Comparison of ENCODE assay signal across 7 cellular contexts in the genomic region with DNA sequence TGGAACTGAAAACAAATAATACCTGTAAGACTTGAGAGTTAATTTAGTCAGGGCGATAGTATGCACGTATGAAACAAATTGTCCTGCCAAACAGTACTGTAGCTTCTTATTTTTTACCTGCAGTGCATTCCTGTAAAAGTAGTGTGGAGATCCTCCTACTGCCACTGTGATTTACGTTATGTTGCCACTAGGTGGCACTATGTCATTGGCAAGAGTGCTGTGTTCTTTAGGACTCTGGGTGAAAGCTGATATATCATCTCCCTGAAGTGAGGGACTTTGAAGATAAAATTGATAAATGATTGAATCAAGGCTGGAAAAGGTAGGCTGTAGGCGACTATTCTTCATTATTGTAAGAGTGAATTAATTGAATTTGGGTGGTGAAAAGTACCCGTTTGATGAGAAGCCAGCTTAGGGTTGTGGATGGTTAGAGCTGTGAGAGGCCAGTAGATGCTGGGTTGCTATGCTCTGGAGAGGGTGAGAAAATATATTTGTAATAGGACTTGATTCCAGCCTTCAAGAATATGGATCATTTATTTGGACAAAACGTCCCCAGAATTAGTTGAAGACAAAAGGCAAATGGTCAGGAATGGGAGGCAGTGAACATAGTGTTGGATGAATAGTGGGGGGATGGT. TPM values are rescaled to one million over a fixed set of nuclear protein-coding genes. Genes with fewer than 3 reads are reported as not detected.
DNase-seq lines count a peak whose midpoint lies in the region; ATAC-seq, FAIRE-seq and TF ChIP-seq lines count a peak whose summit lies in the region.
"Not testable (repeated sequence)": the region's sequence is repeated elsewhere in the genome, so short reads cannot be mapped to it uniquely, and the experiment has no call there.

No MANE protein-coding gene starts in this region.

- H3K4me1 Mint-ChIP-seq in HFFc6 (ENCODE audit: low read depth), result not testable (repeated sequence)

- intact Hi-C loops in IMR-90 (cut with micrococcal nuclease); kidney (cut with DNase I): not testable (repeated sequence)

- not testable (repeated sequence) for H2BK15ac ChIP-seq in IMR-90 (ENCODE audit: low read depth, low read length)

- H3K79me1 ChIP-seq in IMR-90 (ENCODE audit: low read depth in 1 of 2, low read length in 2 of 2), result not testable (repeated sequence)

- H3K36me3 Mint-ChIP-seq in HFFc6 (ENCODE audit: low read depth), result not testable (repeated sequence)

- not testable (repeated sequence) for H2BK20ac ChIP-seq in IMR-90 (ENCODE audit: low read depth, low read length)

- H3K4me2 ChIP-seq in IMR-90 (ENCODE audit: low read depth, low read length), result not testable (repeated sequence)

- peak; percentile 39 for TF ChIP-seq RAD21 in IMR-90 (IDR thresholded peaks at IDR 0.05; ENCODE audit: low read length)

- not testable (repeated sequence) for H4K5ac ChIP-seq in IMR-90 (ENCODE audit: low read depth, low read length)

- not testable (repeated sequence) for H3K9me3 ChIP-seq in IMR-90 (ENCODE audit: control insufficient read depth, insufficient read depth, low read length); kidney (ENCODE audit: control insufficient read depth in 1 of 2, low read length in 2 of 2)

- H2BK120ac ChIP-seq in IMR-90 (ENCODE audit: low read depth, low read length), result not testable (repeated sequence)

- not testable (repeated sequence) for H2AFZ ChIP-seq in IMR-90 (replicated peaks; ENCODE audit: low read length, poor library complexity)

- H3K9me1 ChIP-seq in IMR-90 (ENCODE audit: insufficient read depth, low read length), result not testable (repeated sequence)

- BruUV-seq in IMR-90 (replicated peaks; lab: Mats Ljungman, UMichigan), result not testable (repeated sequence)

- not testable (repeated sequence) for H2AK9ac ChIP-seq in IMR-90 (replicated peaks; ENCODE audit: low read depth, low read length, poor library complexity)

- H3K27ac ChIP-seq in IMR-90 (ENCODE audit: insufficient read depth, low read length); kidney (ENCODE audit: low read depth in 2 of 2, low read length in 2 of 2): not testable (repeated sequence)

- not testable (repeated sequence) for TF ChIP-seq POLR2A in IMR-90 (IDR thresholded peaks at IDR 0.05; ENCODE audit: low read depth, low read length)

- TF ChIP-seq CTCF in HFFc6 (IDR thresholded peaks at IDR 0.05), result peak; percentile 57
- 0 out of 2 replicates have a peak, but pooled peaks have one; percentile 21 for TF ChIP-seq CTCF in IMR-90 (conservative IDR thresholded peaks at IDR 0.05; ENCODE audit: low read depth, low read length)
- peak; percentile 19 for TF ChIP-seq CTCF in kidney (IDR thresholded peaks at IDR 0.05; ENCODE audit: borderline replicate concordance, extremely low read depth, insufficient read depth)

- CTCF ChIA-PET in IMR-90 (lab: Yijun Ruan, JAX), result not testable (repeated sequence)

- dilution Hi-C loops in IMR-90 (cut with HindIII; ENCODE audit: low sequenced_read_pairs, unreplicated experiment), result not testable (repeated sequence)

- H3K9ac ChIP-seq in IMR-90 (ENCODE audit: low read depth, low read length); kidney (ENCODE audit: low read length in 2 of 2): not testable (repeated sequence)

- H3K56ac ChIP-seq in IMR-90 (ENCODE audit: extremely low read depth, insufficient read depth, low read length), result not testable (repeated sequence)

- not testable (repeated sequence) for H3K27me3 Mint-ChIP-seq in HFFc6 (ENCODE audit: insufficient read depth)

- H3K23ac ChIP-seq in IMR-90 (ENCODE audit: low read depth, low read length), result not testable (repeated sequence)

- H3K18ac ChIP-seq in IMR-90 (ENCODE audit: low read depth, low read length), result not testable (repeated sequence)

- not testable (repeated sequence) for H4K91ac ChIP-seq in IMR-90 (ENCODE audit: insufficient read depth, low read depth, low read length)

- POLR2A ChIA-PET in IMR-90 (lab: Charles Lee; ENCODE audit: unreplicated experiment), result not testable (repeated sequence)

- not testable (repeated sequence) for H4K20me1 ChIP-seq in IMR-90 (ENCODE audit: insufficient read depth, low read length)

- in situ Hi-C loops in IMR-90 (cut with MboI; ENCODE audit: low sequenced_read_pairs), result not testable (repeated sequence)

- not testable (repeated sequence) for H3K4ac ChIP-seq in IMR-90 (ENCODE audit: low read depth, low read length)

- not testable (repeated sequence) for H3K4me3 Mint-ChIP-seq in HFFc6

- not testable (repeated sequence) for H3K27me3 ChIP-seq in IMR-90 (ENCODE audit: control insufficient read depth, insufficient read depth, low read length)

- DNase-seq in HFFc6, result peak; percentile 50
- not testable (repeated sequence) for DNase-seq in IMR-90, kidney
- peak; percentile 62 for DNase-seq in activated CD8-positive, alpha-beta memory T cell treated with anti-CD3 and anti-CD28 coated beads for 24 hours
- DNase-seq in central memory CD4-positive, alpha-beta T cell, result peak; percentile 35
- DNase-seq in stimulated activated CD4-positive, alpha-beta T cell treated with anti-CD3 and anti-CD28 coated beads, Interleukin-15, amount 100 ng/mL, for 24 hours, result peak; percentile 30

- not testable (repeated sequence) for H2AK5ac ChIP-seq in IMR-90 (ENCODE audit: low read depth, low read length)

- not testable (repeated sequence) for H3K36me3 ChIP-seq in IMR-90 (ENCODE audit: control insufficient read depth, insufficient read depth, low read length); kidney (ENCODE audit: control insufficient read depth in 1 of 2, insufficient read depth in 2 of 2, low read length in 2 of 2)

- ATAC-seq in GM18868 (IDR thresholded peaks at IDR 0.05; ENCODE audit: unreplicated experiment), result peak; percentile 86
- ATAC-seq in IMR-90 (ENCODE audit: low read depth), result peak; percentile 70

- not testable (repeated sequence) for H3K9me3 Mint-ChIP-seq in HFFc6

- H3K27ac Mint-ChIP-seq in HFFc6, result not testable (repeated sequence)

- not testable (repeated sequence) for H3K4me1 ChIP-seq in IMR-90 (ENCODE audit: control insufficient read depth, insufficient read depth, low read length); kidney (ENCODE audit: control insufficient read depth in 1 of 2, insufficient read depth in 1 of 2, low read depth in 1 of 2, low read length in 2 of 2)

- H2BK5ac ChIP-seq in IMR-90 (ENCODE audit: low read depth, low read length, poor library complexity, severe bottlenecking), result not testable (repeated sequence)

- H3K14ac ChIP-seq in IMR-90 (replicated peaks; ENCODE audit: low read depth, low read length), result not testable (repeated sequence)

- H4K8ac ChIP-seq in IMR-90 (ENCODE audit: low read depth in 2 of 2, low read length in 2 of 2), result not testable (repeated sequence)

- WGBS in IMR-90 (ENCODE audit: extremely low coverage in 2 of 2, insufficient read length in 1 of 2), 2 experiments, result no CpG with 5 or more reads among the region's 6 CpGs

- not testable (repeated sequence) for H3K4me3 ChIP-seq in IMR-90 (ENCODE audit: insufficient read depth, low read depth, low read length); kidney (ENCODE audit: low read length in 2 of 2)

- FAIRE-seq in kidney (lab: Jason Lieb, UNC), result peak; percentile 66

RNA-seq across cellular contexts. Expression of gene GOLGA6L10, which starts 16.5 kb away (rescaled TPM):
- under 1 TPM; 0.43 to 0.69 (median 0.51) TPM for total RNA-seq in HFFc6 (2021; fragmentation: NEBNext Ultra II Directional; extraction: Animal tissue kit (Norgen Biotek cat#: 25700))
- total RNA-seq in IMR-90 (2012; rRNA removed) (under 0.01 and 0.28 TPM in 2 replicates), kidney (2.5 TPM)
- polyA plus RNA-seq in IMR-90 (2012; rRNA removed) (0.62 and 0.79 TPM in 2 replicates), kidney (ENCODE audit: insufficient read depth, low read depth, low replicate concordance) (0.45 TPM)
- polyA plus RNA-seq in IMR-90 (2012; cell fraction: cytosol; rRNA removed), result 0.06 and 0.11 TPM in 2 replicates
- polyA plus RNA-seq in IMR-90 (2012; cell fraction: nucleus; rRNA removed; ENCODE audit: low replicate concordance), result 4.7 and 8.7 TPM in 2 replicates
